In genomic region chr1:174417921-174418320, GRCh38 we compare ENCODE assay signal across 26 cellular contexts. TPM values are rescaled to one million over a fixed set of nuclear protein-coding genes. Genes with fewer than 3 reads are reported as not detected.
DNase-seq lines count a peak whose midpoint lies in the region; ATAC-seq, FAIRE-seq and TF ChIP-seq lines count a peak whose summit lies in the region.
"Had no signal": no experiment of that assay in that cellular context is flagged by ENCODE, and none has a peak within 500 bp of the region (broad histone marks: within the 10 kb centered on the region; RNA-seq: fewer than 3 reads in every experiment).

No MANE protein-coding gene starts in this region.

- no peaks in the 10 kb centered on the region for H4K20me1 ChIP-seq in SU-DHL-6 (ENCODE audit: low read depth, low read length)
- H4K20me1 ChIP-seq: BLaER1 treated with 17β-estradiol and CSF1 and Interleukin-3, amounts not matched to agents 10 nM and 100 nM had no signal

- H3K27ac Mint-ChIP-seq in activated CD4-positive, alpha-beta T cell treated with anti-CD3 and anti-CD28 coated beads for 36 hours: no peak overlapping the region
- H3K27ac Mint-ChIP-seq: B cell; CD4-positive, alpha-beta T cell; CD8-positive, alpha-beta T cell had no signal

- peaks cover 12% of the 10 kb centered on the region for H3K4me1 Mint-ChIP-seq in activated CD4-positive, alpha-beta T cell treated with anti-CD3 and anti-CD28 coated beads for 36 hours

- FAIRE-seq in D721Med (lab: Jason Lieb, UNC): peak; percentile 53
- FAIRE-seq: A549, GM12878, GM19239 had no signal

- peaks cover 17% of the 10 kb centered on the region for H3F3A ChIP-seq in SU-DHL-6 (ENCODE audit: insufficient read depth)

- POLR2A ChIA-PET in activated CD4-positive, alpha-beta T cell treated with anti-CD3 and anti-CD28 coated beads for 36 hours (lab: Charles Lee): no interaction called here

- intact Hi-C loops in thyroid gland (cut with DNase I): no loop called here
- intact Hi-C loops in activated CD4-positive, alpha-beta T cell treated with anti-CD3 and anti-CD28 coated beads for 36 hours (cut with DNase I, micrococcal nuclease): no loop called here

- TF ChIP-seq POLR2A in thyroid gland (IDR thresholded peaks at IDR 0.05): no peak

- H3K9me3 ChIP-seq in SU-DHL-6 (ENCODE audit: insufficient read depth, low read length) (no peaks in the 10 kb centered on the region), thyroid gland (no peaks in the 10 kb centered on the region)
- H3K9me3 ChIP-seq: A549; BLaER1 treated with 17β-estradiol and CSF1 and Interleukin-3, amounts not matched to agents 10 nM and 100 nM; Caco-2 had no signal

- CTCF ChIA-PET in activated CD4-positive, alpha-beta T cell treated with anti-CD3 and anti-CD28 coated beads for 36 hours (lab: Charles Lee): no interaction called here

- TF ChIP-seq CTCF in D721Med (IDR thresholded peaks at IDR 0.05; ENCODE audit: insufficient read depth, missing control alignments): no peak
- TF ChIP-seq CTCF in SU-DHL-6 (IDR thresholded peaks at IDR 0.05; ENCODE audit: insufficient read depth, low read length, poor library complexity, severe bottlenecking): no peak
- no peak for TF ChIP-seq CTCF in epithelial cell of esophagus (IDR thresholded peaks at IDR 0.05; ENCODE audit: insufficient read depth, low read depth, low read length, missing control alignments)
- TF ChIP-seq CTCF in thyroid gland (IDR thresholded peaks at IDR 0.05): no peak

- H2AFZ ChIP-seq in SU-DHL-6 (ENCODE audit: low read depth, low read length, severe bottlenecking): no peak overlapping the region

- 92 to 94% methylated on average over 2 of the region's 2 CpGs for WGBS in thyroid gland, 2 donors

- no peak overlapping the region for H3K4me3 Mint-ChIP-seq in activated CD4-positive, alpha-beta T cell treated with anti-CD3 and anti-CD28 coated beads for 36 hours
- H3K4me3 Mint-ChIP-seq: B cell; CD4-positive, alpha-beta T cell; CD8-positive, alpha-beta T cell had no signal

- H3K27ac ChIP-seq in SU-DHL-6 (ENCODE audit: low read depth, low read length) (peak overlapping the region; percentile 9; the same call in 1 of the 2 replicates), thyroid gland (no peak overlapping the region)
- H3K27ac ChIP-seq: 22Rv1; A549; BLaER1 treated with 17β-estradiol and CSF1 and Interleukin-3, amounts not matched to agents 10 nM and 100 nM; C4-2B had no signal

- peak overlapping the region; percentile 35 for H3K4me2 ChIP-seq in SU-DHL-6 (ENCODE audit: low read depth, low read length, poor library complexity, severe bottlenecking)
- H3K4me2 ChIP-seq: A549; BLaER1 treated with 17β-estradiol and CSF1 and Interleukin-3, amounts not matched to agents 10 nM and 100 nM had no signal

- peaks cover 36% of the 10 kb centered on the region for H3K79me2 ChIP-seq in SU-DHL-6 (ENCODE audit: insufficient read depth, low read length)

- H3K27me3 Mint-ChIP-seq in activated CD4-positive, alpha-beta T cell treated with anti-CD3 and anti-CD28 coated beads for 36 hours: no peaks in the 10 kb centered on the region
- H3K27me3 Mint-ChIP-seq: B cell; CD4-positive, alpha-beta T cell had no signal

- H3K9me2 ChIP-seq in SU-DHL-6 (replicated peaks; ENCODE audit: insufficient read depth, low read length): no peaks in the 10 kb centered on the region

- no peaks in the 10 kb centered on the region for H3K4me1 ChIP-seq in thyroid gland
- H3K4me1 ChIP-seq: A549; BLaER1 treated with 17β-estradiol and CSF1 and Interleukin-3, amounts not matched to agents 10 nM and 100 nM; Caco-2 had no signal

- DNase-seq in D721Med (ENCODE audit: insufficient read length, low spot score) (no peak), epithelial cell of esophagus (ENCODE audit: low read depth) (peak; percentile 44), thyroid gland (no peak)
- no peak for DNase-seq in activated CD4-positive, alpha-beta T cell treated with anti-CD3 and anti-CD28 coated beads for 36 hours
- DNase-seq: AML-193; Caco-2; Calu3; CD4-positive, alpha-beta T cell; CD8-positive, alpha-beta T cell; DMS 273 treated with DMSO at 0.1 percent for 48 hours; DMS79; DND-41; EL; GDM1 had no signal

- H3K4me3 ChIP-seq in SU-DHL-6 (ENCODE audit: insufficient read depth, low read length, poor library complexity, severe bottlenecking) (no peak overlapping the region), epithelial cell of esophagus (ENCODE audit: low read length) (no peak overlapping the region), thyroid gland (replicated peaks in 1 of 3) (no peak overlapping the region)
- H3K4me3 ChIP-seq: A549; BLaER1 treated with 17β-estradiol and CSF1 and Interleukin-3, amounts not matched to agents 10 nM and 100 nM; GM12878 had no signal

- H3K36me3 Mint-ChIP-seq in activated CD4-positive, alpha-beta T cell treated with anti-CD3 and anti-CD28 coated beads for 36 hours (ENCODE audit: low read depth): peaks cover 2% of the 10 kb centered on the region

- H3K9me3 Mint-ChIP-seq in activated CD4-positive, alpha-beta T cell treated with anti-CD3 and anti-CD28 coated beads for 36 hours (ENCODE audit: low read depth): no peaks in the 10 kb centered on the region
- H3K9me3 Mint-ChIP-seq: CD4-positive, alpha-beta T cell; CD8-positive, alpha-beta T cell had no signal

- no peak for ATAC-seq in activated CD4-positive, alpha-beta T cell treated with anti-CD3 and anti-CD28 coated beads for 36 hours
- no peak for ATAC-seq in GM21717 (IDR thresholded peaks at IDR 0.05; ENCODE audit: unreplicated experiment)
- ATAC-seq: A549; CD8-positive, alpha-beta T cell; GM12878 had no signal

- no peak overlapping the region for H3K9ac ChIP-seq in SU-DHL-6 (ENCODE audit: low read length)
- H3K9ac ChIP-seq: BLaER1 treated with 17β-estradiol and CSF1 and Interleukin-3, amounts not matched to agents 10 nM and 100 nM had no signal

- H3K27me3 ChIP-seq in SU-DHL-6 (ENCODE audit: low read length) (no peaks in the 10 kb centered on the region), thyroid gland (no peaks in the 10 kb centered on the region)
- H3K27me3 ChIP-seq: BLaER1 treated with 17β-estradiol and CSF1 and Interleukin-3, amounts not matched to agents 10 nM and 100 nM had no signal

- no peaks in the 10 kb centered on the region for H3K36me3 ChIP-seq in SU-DHL-6 (ENCODE audit: low read length)
- no peaks in the 10 kb centered on the region for H3K36me3 ChIP-seq in thyroid gland
- H3K36me3 ChIP-seq: BLaER1 treated with 17β-estradiol and CSF1 and Interleukin-3, amounts not matched to agents 10 nM and 100 nM had no signal

RNA-seq across cellular contexts. Expression of gene GPR52, which starts 29.8 kb away (rescaled TPM):
- 10 to 100 TPM in 1 of 4 donors, 1 to 10 TPM in 3; 6.6 to 18.3 (median 9.4) TPM for total RNA-seq in thyroid gland
- under 1 TPM; 0.55 to 0.56 TPM for total RNA-seq in activated CD4-positive, alpha-beta T cell treated with anti-CD3 and anti-CD28 coated beads for 36 hours
- total RNA-seq: A172, Daoy, G401 had no signal

Comparison
In these comparisons a context has a peak if more than half of its experiments do, and no peak if none do; other contexts are left out.
1. RNA of gene GPR52, which starts 29.8 kb away (total RNA-seq): 6.6 to 18.3 TPM in thyroid gland; 0.55 to 0.56 TPM in activated CD4-positive, alpha-beta T cell treated with anti-CD3 and anti-CD28 coated beads for 36 hours; every median in the first group is over 4 times any median in the second.